17 cellular contexts compared by ENCODE assay signal in the genomic region with DNA sequence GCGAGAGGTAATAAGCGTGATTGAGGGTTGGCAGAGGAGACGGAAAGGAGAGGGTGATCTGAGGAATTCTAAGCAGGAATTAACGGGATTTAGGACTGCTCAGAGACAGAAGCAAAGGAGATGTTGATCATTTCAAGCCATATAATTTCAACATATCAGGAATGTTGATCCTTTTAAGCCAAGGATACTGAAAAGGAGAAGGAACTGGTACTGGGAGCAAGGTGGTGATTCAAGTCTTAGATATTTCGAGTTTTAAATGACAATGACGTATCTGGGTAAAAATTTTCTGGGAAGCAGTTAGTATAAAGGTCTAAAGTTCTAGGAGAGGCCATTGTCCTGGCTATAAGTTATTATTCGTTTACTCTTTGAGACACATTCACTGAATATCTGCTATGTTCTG.
DNase-seq lines count a peak whose midpoint lies in the region; ATAC-seq and TF ChIP-seq lines count a peak whose summit lies in the region.
"Had no signal": no experiment of that assay in that cellular context is flagged by ENCODE, and none has a peak within 500 bp of the region (broad histone marks: within the 10 kb centered on the region; RNA-seq: fewer than 3 reads in every experiment).

No MANE protein-coding gene starts in this region.

- H3K4me3 ChIP-seq in GM23248 = no peak overlapping the region
- H3K4me3 ChIP-seq in SK-N-SH (ENCODE audit: low read depth in 2 of 2, low read length in 1 of 2) = no peak overlapping the region
- H3K4me3 ChIP-seq in fibroblast of the aortic adventitia (ENCODE audit: low read depth, low read length) = no peak overlapping the region
- no peak overlapping the region for H3K4me3 ChIP-seq in retinal pigment epithelial cell (ENCODE audit: low read length)
- H3K4me3 ChIP-seq in mucosa of descending colon = no peak overlapping the region
- H3K4me3 ChIP-seq: heart left ventricle, Peyer's patch, skin epidermis had no signal

- no peaks in the 10 kb centered on the region for H4K20me1 ChIP-seq in GM23248 (ENCODE audit: insufficient read depth)
- no peaks in the 10 kb centered on the region for H4K20me1 ChIP-seq in SK-N-SH (ENCODE audit: insufficient read depth)

- H3K4me2 ChIP-seq in GM23248 (ENCODE audit: unreplicated experiment) (peak overlapping the region; percentile 51), SK-N-SH (0 out of 2 replicates have a peak overlapping the region, but pooled peaks have one; percentile 19)

- POLR2A ChIA-PET in SK-N-SH (lab: Yijun Ruan, JAX) = no interaction called here

- no peak for TF ChIP-seq EP300 in SK-N-SH (IDR thresholded peaks at IDR 0.05; ENCODE audit: borderline replicate concordance in 1 of 2, low read depth in 1 of 2, low read length in 1 of 2)

- no peaks in the 10 kb centered on the region for H3K79me2 ChIP-seq in GM23248 (ENCODE audit: insufficient read depth)
- H3K79me2 ChIP-seq in SK-N-SH (ENCODE audit: insufficient read depth) = no peaks in the 10 kb centered on the region

- H3K4me1 ChIP-seq in GM23248 (ENCODE audit: insufficient read depth) = peaks cover 25% of the 10 kb centered on the region
- H3K4me1 ChIP-seq in SK-N-SH (ENCODE audit: control insufficient read depth in 1 of 2, insufficient read depth in 2 of 2, low read depth in 1 of 2, low read length in 1 of 2) = peaks cover 0 to 6% of the 10 kb centered on the region in 2 experiments; a peak in 1 of 4 replicates
- no peaks in the 10 kb centered on the region for H3K4me1 ChIP-seq in mucosa of descending colon (ENCODE audit: low read depth)
- H3K4me1 ChIP-seq: heart left ventricle, Peyer's patch had no signal

- no peaks in the 10 kb centered on the region for H3K27me3 ChIP-seq in GM23248 (replicated peaks; ENCODE audit: insufficient read depth)
- no peaks in the 10 kb centered on the region for H3K27me3 ChIP-seq in SK-N-SH (ENCODE audit: insufficient read depth)
- H3K27me3 ChIP-seq: heart left ventricle, Peyer's patch had no signal

- H3K9ac ChIP-seq in GM23248 = no peak overlapping the region
- peak overlapping the region; percentile 12; the same call in 1 of the 2 replicates for H3K9ac ChIP-seq in SK-N-SH

- ATAC-seq in GM21390 (IDR thresholded peaks at IDR 0.05; ENCODE audit: unreplicated experiment) (no peak), mucosa of descending colon (no peak), HG03108 (IDR thresholded peaks at IDR 0.05; ENCODE audit: unreplicated experiment) (no peak)
- ATAC-seq: heart left ventricle had no signal

- 0 out of 2 replicates have a peak overlapping the region, but pooled peaks have one; percentile 5 for H2AFZ ChIP-seq in GM23248
- peak overlapping the region; percentile 47; the same call in 1 of the 2 replicates for H2AFZ ChIP-seq in SK-N-SH (ENCODE audit: low read depth)

- no peaks in the 10 kb centered on the region for H3K36me3 ChIP-seq in GM23248 (ENCODE audit: low read depth)
- no peaks in the 10 kb centered on the region for H3K36me3 ChIP-seq in SK-N-SH (replicated peaks in 1 of 2; ENCODE audit: control insufficient read depth in 1 of 2, insufficient read depth in 2 of 2, low read length in 1 of 2)
- no peaks in the 10 kb centered on the region for H3K36me3 ChIP-seq in mucosa of descending colon (ENCODE audit: low read depth)
- H3K36me3 ChIP-seq: heart left ventricle, Peyer's patch had no signal

- H3K9me2 ChIP-seq in GM23248 (ENCODE audit: insufficient read depth) (no peaks in the 10 kb centered on the region), SK-N-SH (no peaks in the 10 kb centered on the region)

- intact Hi-C loops in mucosa of descending colon (cut with DNase I, micrococcal nuclease) = no loop called here

- no peaks in the 10 kb centered on the region for H3K9me3 ChIP-seq in GM23248 (ENCODE audit: low read depth)
- no peaks in the 10 kb centered on the region for H3K9me3 ChIP-seq in SK-N-SH
- H3K9me3 ChIP-seq in mucosa of descending colon = no peaks in the 10 kb centered on the region
- H3K9me3 ChIP-seq: heart left ventricle, Peyer's patch had no signal

- H3K27ac ChIP-seq in GM23248 = 0 out of 2 replicates have a peak overlapping the region, but pooled peaks have one; percentile 7
- H3K27ac ChIP-seq in SK-N-SH (ENCODE audit: low read depth in 2 of 2, low read length in 1 of 2) = peak overlapping the region in 1 of 2 experiments; percentile 64; a peak in 2 of 4 replicates
- H3K27ac ChIP-seq: heart left ventricle, Peyer's patch, skin epidermis, VCaP had no signal

- WGBS in GM23248 (ENCODE audit: low coverage in 1 of 2, low lambda C conversion rate in 2 of 2, missing lambda C conversion rate in 2 of 2), 2 experiments = 90 to 92% methylated on average over 7 of the region's 7 CpGs
- WGBS in SK-N-SH (ENCODE audit: low lambda C conversion rate) = 68% methylated on average over 7 of the region's 7 CpGs

- DNase-seq in GM23248 (peak; percentile 5), SK-N-SH (no peak), fibroblast of the aortic adventitia (ENCODE audit: low read depth) (peak; percentile 41), retinal pigment epithelial cell (ENCODE audit: low read depth) (peak; percentile 92), foreskin melanocyte (no peak), mucosa of descending colon (no peak)
- DNase-seq: C1 segment of cervical spinal cord, heart left ventricle, kidney, midbrain, NCI-H1092, occipital lobe, Peyer's patch had no signal

- peaks cover 21% of the 10 kb centered on the region; the same call in 1 of the 2 replicates for H3F3A ChIP-seq in GM23248 (ENCODE audit: insufficient read depth)
- peaks cover 3% of the 10 kb centered on the region for H3F3A ChIP-seq in SK-N-SH (replicated peaks; ENCODE audit: insufficient read depth)

- in situ Hi-C loops in GM23248 (cut with MboI) = no loop called here

- CTCF ChIA-PET in SK-N-SH (lab: Yijun Ruan, JAX) = no interaction called here

- TF ChIP-seq CTCF in SK-N-SH (IDR thresholded peaks at IDR 0.05) (no peak), fibroblast of the aortic adventitia (IDR thresholded peaks at IDR 0.05; ENCODE audit: insufficient read depth, low read length) (no peak), retinal pigment epithelial cell (conservative IDR thresholded peaks at IDR 0.05; ENCODE audit: low read depth, low read length) (no peak), mucosa of descending colon (IDR thresholded peaks at IDR 0.05) (no peak)

- TF ChIP-seq RAD21 in SK-N-SH (IDR thresholded peaks at IDR 0.05; ENCODE audit: low read length) = no peak

TF ChIP-seq in SK-N-SH, 30 proteins besides CTCF, POLR2A, EP300 and RAD21:
- no peak for TF ChIP-seq TCF12 (IDR thresholded peaks at IDR 0.05)
- TF ChIP-seq ELF1 (IDR thresholded peaks at IDR 0.05) = no peak
- TF ChIP-seq SMC3 (IDR thresholded peaks at IDR 0.05; ENCODE audit: low read depth, low read length) = no peak
- TF ChIP-seq JUND (IDR thresholded peaks at IDR 0.05) = 0 out of 2 replicates have a peak, but pooled peaks have one; percentile 15
- no peak for TF ChIP-seq USF1 (IDR thresholded peaks at IDR 0.05; ENCODE audit: borderline replicate concordance, low read depth)
- TF ChIP-seq, protein P1, sequence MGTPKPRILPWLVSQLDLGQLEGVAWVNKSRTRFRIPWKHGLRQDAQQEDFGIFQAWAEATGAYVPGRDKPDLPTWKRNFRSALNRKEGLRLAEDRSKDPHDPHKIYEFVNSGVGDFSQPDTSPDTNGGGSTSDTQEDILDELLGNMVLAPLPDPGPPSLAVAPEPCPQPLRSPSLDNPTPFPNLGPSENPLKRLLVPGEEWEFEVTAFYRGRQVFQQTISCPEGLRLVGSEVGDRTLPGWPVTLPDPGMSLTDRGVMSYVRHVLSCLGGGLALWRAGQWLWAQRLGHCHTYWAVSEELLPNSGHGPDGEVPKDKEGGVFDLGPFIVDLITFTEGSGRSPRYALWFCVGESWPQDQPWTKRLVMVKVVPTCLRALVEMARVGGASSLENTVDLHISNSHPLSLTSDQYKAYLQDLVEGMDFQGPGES (IDR thresholded peaks at IDR 0.05; ENCODE audit: low read depth, low read length) = no peak
- no peak for TF ChIP-seq RXRA (IDR thresholded peaks at IDR 0.05; ENCODE audit: borderline replicate concordance, low read depth)

Comparison
In these comparisons a context has a peak if more than half of its experiments do, and no peak if none do; other contexts are left out.
1. DNase-seq: peak in GM23248 (single experiment), fibroblast of the aortic adventitia (single experiment) and retinal pigment epithelial cell (single experiment); none in SK-N-SH (single experiment), foreskin melanocyte (single experiment) and mucosa of descending colon (0 of 3).